6 cellular contexts compared by ENCODE assay signal in the genomic region with DNA sequence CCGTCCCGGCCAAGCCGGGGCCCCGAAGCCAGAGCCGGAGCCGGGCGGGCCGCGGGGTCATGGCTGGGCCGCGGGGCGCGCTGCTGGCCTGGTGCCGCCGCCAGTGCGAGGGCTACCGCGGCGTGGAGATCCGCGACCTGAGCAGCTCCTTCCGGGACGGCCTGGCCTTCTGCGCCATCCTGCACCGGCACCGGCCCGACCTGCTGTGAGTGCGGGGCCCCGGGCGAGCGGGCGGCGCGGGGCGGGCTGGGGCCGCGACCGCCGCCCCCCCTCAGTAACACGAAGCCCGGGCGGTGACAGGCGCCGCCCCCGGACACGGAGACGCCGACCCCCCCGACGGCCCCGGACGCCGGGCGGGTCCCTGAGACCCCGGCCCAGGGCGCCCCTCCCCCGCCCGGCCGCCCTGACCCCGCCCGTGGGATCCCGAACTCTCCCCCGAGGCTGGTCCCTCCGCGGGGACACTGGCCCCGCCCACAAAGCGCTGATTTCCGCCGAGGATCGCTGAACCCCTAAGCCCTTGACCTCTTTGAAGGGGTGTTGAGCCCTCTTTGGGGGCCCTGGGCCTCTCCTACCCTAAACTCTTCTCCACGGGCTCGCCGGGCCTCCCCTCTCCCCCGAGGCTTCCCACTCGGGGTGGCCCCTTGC. TPM values are rescaled to one million over a fixed set of nuclear protein-coding genes. Genes with fewer than 3 reads are reported as not detected.
A peak's percentile ranks its signal among the peaks of the same experiment; 100 is the strongest.
DNase-seq lines count a peak whose midpoint lies in the region; ATAC-seq and TF ChIP-seq lines count a peak whose summit lies in the region.

No MANE protein-coding gene starts in this region.

- no peaks in the 10 kb centered on the region for H3K27me3 ChIP-seq in BE2C
- H3K27me3 ChIP-seq in HCT116 (ENCODE audit: insufficient read depth, low read length): no peaks in the 10 kb centered on the region
- no peaks in the 10 kb centered on the region for H3K27me3 ChIP-seq in testis

- no peaks in the 10 kb centered on the region for H3K9me2 ChIP-seq in HCT116 (ENCODE audit: insufficient read depth)

- H3K36me3 ChIP-seq in BE2C: no peaks in the 10 kb centered on the region
- H3K36me3 ChIP-seq in HCT116 (ENCODE audit: control insufficient read depth in 1 of 2, insufficient read depth in 2 of 2, low read length in 2 of 2): no peaks in the 10 kb centered on the region
- no peaks in the 10 kb centered on the region for H3K36me3 ChIP-seq in testis (ENCODE audit: low read depth, missing control alignments)

- peak overlapping the region; percentile 99 for H3K4me2 ChIP-seq in HCT116 (ENCODE audit: low read length)

- 0 to 1% methylated on average over 4 to 46 of the region's 75 CpGs for WGBS in testis, 2 donors

- H3K27ac ChIP-seq in HCT116 (ENCODE audit: low read depth, low read length): peak overlapping the region; percentile 96
- peak overlapping the region; percentile 67 to 86 for H3K27ac ChIP-seq in testis

- BruUV-seq in HCT116 (replicated peaks; lab: Mats Ljungman, UMichigan): no TSS peak

- H3K9ac ChIP-seq in HCT116 (ENCODE audit: low read length): peak overlapping the region; percentile 82

- peaks cover 31% of the 10 kb centered on the region for H3K79me2 ChIP-seq in HCT116 (ENCODE audit: insufficient read depth, low read length)

- DNase-seq in BE2C (no peak), HCT116 (ENCODE audit: low read depth, low spot score) (no peak), left ventricle myocardium superior (peak; percentile 49), testis (peak; percentile 24), AG08396 (ENCODE audit: low spot score) (no peak)
- peak; percentile 30 for DNase-seq in activated CD4-positive, alpha-beta T cell treated with anti-CD3 and anti-CD28 coated beads, Interleukin-2, amount 50 U/mL, for 1 hour

- H3K9me3 ChIP-seq in BE2C (no peaks in the 10 kb centered on the region), HCT116 (ENCODE audit: control insufficient read depth in 1 of 2, insufficient read depth in 1 of 2, low read depth in 1 of 2, low read length in 2 of 2) (no peaks in the 10 kb centered on the region), testis (no peaks in the 10 kb centered on the region)

- TF ChIP-seq POLR2A in HCT116 (IDR thresholded peaks at IDR 0.05; ENCODE audit: borderline replicate concordance, extremely low read depth, insufficient read depth, insufficient read length): no peak
- TF ChIP-seq POLR2A in testis (IDR thresholded peaks at IDR 0.05): no peak

- CTCF ChIA-PET in HCT116 (lab: Charles Lee): interaction anchor here (1.3 kb wide), 1 partner anchor 13 kb away, joined by 4 read pairs; no protein-coding TSS in a partner anchor

- POLR2A ChIA-PET in HCT116 (lab: Charles Lee): interaction anchor here (2.1 to 2.3 kb wide), 2 partner anchors 8 to 10 kb away, joined by 11 to 12 read pairs; no protein-coding TSS in a partner anchor

- intact Hi-C loops in HCT116 (cut with micrococcal nuclease): no loop called here
- intact Hi-C loops in left ventricle myocardium superior (cut with micrococcal nuclease): no loop called here
- intact Hi-C loops in testis (cut with DNase I; ENCODE audit: low total_unique reads): no loop called here

- peak; percentile 35 for ATAC-seq in HCT116
- peak; percentile 4 for ATAC-seq in left ventricle myocardium superior

- TF ChIP-seq RAD21 in HCT116 (IDR thresholded peaks at IDR 0.05; ENCODE audit: low read depth): no peak

- RAD21 ChIA-PET in HCT116 (lab: Charles Lee; ENCODE audit: low non-redundant PET in 1 of 2, low total read pairs in 2 of 2, uncharacterized antibody in 2 of 2, unreplicated experiment in 2 of 2): interaction anchor here in 1 of 2 experiments (0.7 kb wide), 1 partner anchor 14 kb away, joined by 3 read pairs; no protein-coding TSS in a partner anchor

- H3K4me3 ChIP-seq in BE2C (ENCODE audit: low read depth, low read length): peak overlapping the region; percentile 63
- peak overlapping the region; percentile 62 to 86 for H3K4me3 ChIP-seq in HCT116 (replicated peaks in 1 of 2; ENCODE audit: low read depth in 1 of 2, low read length in 2 of 2)
- peak overlapping the region; percentile 64 to 72 for H3K4me3 ChIP-seq in testis

- H4K20me1 ChIP-seq in HCT116 (ENCODE audit: insufficient read depth): no peaks in the 10 kb centered on the region

- H3K4me1 ChIP-seq in BE2C (peaks cover 5% of the 10 kb centered on the region), HCT116 (ENCODE audit: control insufficient read depth in 1 of 2, insufficient read depth in 2 of 2, low read length in 2 of 2) (peaks cover 22 to 36% of the 10 kb centered on the region in 2 experiments), testis (peaks cover 28% of the 10 kb centered on the region)

- TF ChIP-seq CTCF in BE2C (IDR thresholded peaks at IDR 0.05; ENCODE audit: low read depth, low read length): no peak
- TF ChIP-seq CTCF in HCT116 (IDR thresholded peaks at IDR 0.05 in 2 of 3, conservative IDR thresholded peaks at IDR 0.05 in 1 of 3; ENCODE audit: borderline replicate concordance in 1 of 3, insufficient read depth in 1 of 3, low read depth in 2 of 3, low read length in 2 of 3): no peak
- no peak for TF ChIP-seq CTCF in testis (IDR thresholded peaks at IDR 0.05)

- no peak overlapping the region for H2AFZ ChIP-seq in HCT116 (ENCODE audit: low read depth, low read length, poor library complexity, severe bottlenecking)

TF ChIP-seq in HCT116, 20 proteins besides CTCF, POLR2A, EP300 and RAD21:
- TF ChIP-seq ZFX (IDR thresholded peaks at IDR 0.05) (peak; percentile 90; the same call in 1 of the 2 replicates), YY1 (IDR thresholded peaks at IDR 0.05; ENCODE audit: extremely low read depth, insufficient replicate concordance, low read depth, low read length) (no peak), SP1 (IDR thresholded peaks at IDR 0.05; ENCODE audit: low read depth) (no peak)
- TF ChIP-seq, protein P1, sequence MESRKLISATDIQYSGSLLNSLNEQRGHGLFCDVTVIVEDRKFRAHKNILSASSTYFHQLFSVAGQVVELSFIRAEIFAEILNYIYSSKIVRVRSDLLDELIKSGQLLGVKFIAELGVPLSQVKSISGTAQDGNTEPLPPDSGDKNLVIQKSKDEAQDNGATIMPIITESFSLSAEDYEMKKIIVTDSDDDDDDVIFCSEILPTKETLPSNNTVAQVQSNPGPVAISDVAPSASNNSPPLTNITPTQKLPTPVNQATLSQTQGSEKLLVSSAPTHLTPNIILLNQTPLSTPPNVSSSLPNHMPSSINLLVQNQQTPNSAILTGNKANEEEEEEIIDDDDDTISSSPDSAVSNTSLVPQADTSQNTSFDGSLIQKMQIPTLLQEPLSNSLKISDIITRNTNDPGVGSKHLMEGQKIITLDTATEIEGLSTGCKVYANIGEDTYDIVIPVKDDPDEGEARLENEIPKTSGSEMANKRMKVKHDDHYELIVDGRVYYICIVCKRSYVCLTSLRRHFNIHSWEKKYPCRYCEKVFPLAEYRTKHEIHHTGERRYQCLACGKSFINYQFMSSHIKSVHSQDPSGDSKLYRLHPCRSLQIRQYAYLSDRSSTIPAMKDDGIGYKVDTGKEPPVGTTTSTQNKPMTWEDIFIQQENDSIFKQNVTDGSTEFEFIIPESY (IDR thresholded peaks at IDR 0.05; ENCODE audit: extremely low read depth, insufficient replicate concordance, low read length): no peak

RNA-seq across cellular contexts. Expression of a gene that starts 0.4 kb away (rescaled TPM):
- polyA plus RNA-seq in BE2C (2012; ENCODE audit: insufficient read depth, insufficient read length, low read depth): 30.9 TPM
- total RNA-seq in HCT116 (2021; ENCODE audit: unreplicated experiment) (35.2 TPM), left ventricle myocardium superior (20.1 TPM), testis (10 to 100 TPM; 25.2 to 38.0 TPM)
- polyA plus RNA-seq in HCT116 (2012): 21.2 and 31.8 TPM in 2 replicates
- polyA plus RNA-seq in testis (ENCODE audit: insufficient read depth, low read depth, low replicate concordance): 30.8 TPM

RNA-seq across cellular contexts. Expression of a gene that starts 46.9 kb away (rescaled TPM):
- polyA plus RNA-seq in BE2C (2012; ENCODE audit: insufficient read depth, insufficient read length, low read depth): 7.9 TPM
- total RNA-seq in HCT116 (2021; ENCODE audit: unreplicated experiment) (0.47 TPM), left ventricle myocardium superior (0.30 TPM), testis (10 to 100 TPM; 50.9 to 70.9 TPM)
- 1.7 and 2.5 TPM in 2 replicates for polyA plus RNA-seq in HCT116 (2012)
- polyA plus RNA-seq in testis (ENCODE audit: insufficient read depth, low read depth, low replicate concordance): 241 TPM

RNA-seq across cellular contexts. Expression of a gene that starts 47.0 kb away (rescaled TPM):
- 288 TPM for polyA plus RNA-seq in BE2C (2012; ENCODE audit: insufficient read depth, insufficient read length, low read depth)
- total RNA-seq in HCT116 (2021; ENCODE audit: unreplicated experiment) (107 TPM), left ventricle myocardium superior (90.7 TPM), testis (100 to 1,000 TPM; 107 to 137 TPM)
- polyA plus RNA-seq in HCT116 (2012): 118 and 140 TPM in 2 replicates
- polyA plus RNA-seq in testis (ENCODE audit: insufficient read depth, low read depth, low replicate concordance): 88.7 TPM

RNA-seq across cellular contexts. Expression of a gene that starts 57.3 kb away (rescaled TPM):
- 332 TPM for polyA plus RNA-seq in BE2C (2012; ENCODE audit: insufficient read depth, insufficient read length, low read depth)
- total RNA-seq in HCT116 (2021; ENCODE audit: unreplicated experiment) (687 TPM), left ventricle myocardium superior (403 TPM), testis (100 to 1,000 TPM; 185 to 316 TPM)
- polyA plus RNA-seq in HCT116 (2012): 1,071 and 1,188 TPM in 2 replicates
- polyA plus RNA-seq in testis (ENCODE audit: insufficient read depth, low read depth, low replicate concordance): 295 TPM

Comparison
In these comparisons a context has a peak if more than half of its experiments do, and no peak if none do; other contexts are left out.
1. DNase-seq: peak in activated CD4-positive, alpha-beta T cell treated with anti-CD3 and anti-CD28 coated beads, Interleukin-2, amount 50 U/mL, for 1 hour (single experiment), left ventricle myocardium superior (single experiment) and testis (single experiment); none in BE2C (single experiment), HCT116 (single experiment) and AG08396 (single experiment).
2. RNA of a gene that starts 46.9 kb away (total RNA-seq): 50.9 to 70.9 TPM in testis; 0.47 TPM in HCT116 (single experiment) and 0.30 TPM in left ventricle myocardium superior (single experiment); every median in the first group is over 10 times any median in the second.
3. Peak in every context shown above with its lines, with median percentiles within 50 percentile points of each other: H3K4me3 ChIP-seq.